In the genomic region with DNA sequence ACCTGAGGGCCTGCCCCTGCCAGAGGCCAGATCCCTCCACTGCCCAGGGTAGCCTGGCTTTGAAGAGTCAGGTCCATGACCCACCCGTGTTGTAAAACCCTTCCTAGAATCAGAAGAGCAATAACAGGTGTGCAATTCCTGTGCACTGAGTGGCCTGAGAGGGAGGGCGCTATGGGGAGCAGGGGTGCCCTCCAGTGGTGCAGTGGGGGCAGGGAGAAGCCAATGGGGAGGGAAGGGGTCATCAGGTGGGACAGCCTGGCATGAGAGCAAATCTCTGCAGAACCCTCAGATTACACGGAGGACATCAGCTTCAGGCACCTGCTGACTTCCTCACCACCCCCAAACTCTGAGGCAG, we compare ENCODE assay signal across 14 cellular contexts.
DNase-seq lines count a peak whose midpoint lies in the region; ATAC-seq and TF ChIP-seq lines count a peak whose summit lies in the region.
"Had no signal": no experiment of that assay in that cellular context is flagged by ENCODE, and none has a peak within 500 bp of the region (broad histone marks: within the 10 kb centered on the region; RNA-seq: fewer than 3 reads in every experiment).

No MANE protein-coding gene starts in this region.

- H3K9me2 ChIP-seq in PC-9 (ENCODE audit: insufficient read depth), result no peaks in the 10 kb centered on the region

- POLR2A ChIA-PET in PC-9 (lab: Charles Lee; ENCODE audit: unreplicated experiment), result no interaction called here
- POLR2A ChIA-PET in naive thymus-derived CD8-positive, alpha-beta T cell (lab: Charles Lee), result interaction anchor here (0.5 kb wide), 1 partner anchor 1199 kb away, joined by 3 read pairs; no protein-coding TSS in a partner anchor

- no peaks in the 10 kb centered on the region for H4K20me1 ChIP-seq in PC-9 (ENCODE audit: insufficient read depth)

- peaks cover 0 to 7% (median 1%) of the 10 kb centered on the region in 4 donors for H3K4me1 Mint-ChIP-seq in naive thymus-derived CD8-positive, alpha-beta T cell

- H3K27me3 Mint-ChIP-seq in naive thymus-derived CD8-positive, alpha-beta T cell, result peaks cover 8 to 25% (median 10%) of the 10 kb centered on the region in 5 donors

- WGBS in heart right ventricle, 2 donors, result 49 to 63% methylated on average over 3 of the region's 3 CpGs

- H2AFZ ChIP-seq in PC-9, result no peak overlapping the region

- intact Hi-C loops in left ventricle myocardium inferior (cut with micrococcal nuclease) (no loop called here), heart right ventricle (cut with DNase I) (no loop called here), PC-9 (cut with micrococcal nuclease; ENCODE audit: unreplicated experiment) (no loop called here)

- no peak overlapping the region for H3K4me3 Mint-ChIP-seq in naive thymus-derived CD8-positive, alpha-beta T cell
- H3K4me3 Mint-ChIP-seq: naive B cell had no signal

- peaks cover 0 to 5% (median 0%) of the 10 kb centered on the region in 3 donors for H3K36me3 Mint-ChIP-seq in naive thymus-derived CD8-positive, alpha-beta T cell
- H3K36me3 Mint-ChIP-seq: naive B cell had no signal

- no peak overlapping the region for H3K4me2 ChIP-seq in PC-9

- DNase-seq in left ventricle myocardium inferior (peak; percentile 4), heart right ventricle (no peak), PC-9 (no peak), foreskin keratinocyte (no peak), NCI-H128 (lab: John Stamatoyannopoulos, UW; ENCODE audit: unreplicated experiment) (no peak), COLO829 (ENCODE audit: low spot score) (no peak)
- DNase-seq in naive thymus-derived CD8-positive, alpha-beta T cell, result no peak
- DNase-seq: effector CD4-positive, alpha-beta T cell; naive B cell; NCI-H1092; NCI-H446 treated with DMSO at 0.1 percent for 48 hours; retina; stimulated activated CD4-positive, alpha-beta T cell treated with anti-CD3 and anti-CD28 coated beads, Interleukin-4, amount 100 ng/mL, for 1 hour had no signal

- CTCF ChIA-PET in PC-9 (lab: Charles Lee), result interaction anchor here (0.6 kb wide), 1 partner anchor 53 kb away, joined by 4 read pairs; no protein-coding TSS in a partner anchor

- no peaks in the 10 kb centered on the region for H3K79me2 ChIP-seq in PC-9 (ENCODE audit: low read depth)

- H3K27ac Mint-ChIP-seq in naive thymus-derived CD8-positive, alpha-beta T cell, result no peak overlapping the region
- H3K27ac Mint-ChIP-seq: naive B cell had no signal

- H3F3A ChIP-seq in PC-9 (ENCODE audit: insufficient read depth, low read depth), result peaks cover 7% of the 10 kb centered on the region; the same call in 1 of the 2 replicates

- H3K27me3 ChIP-seq in left ventricle myocardium inferior (ENCODE audit: low read depth), result peaks cover 45% of the 10 kb centered on the region
- peaks cover 0 to 25% (median 7%) of the 10 kb centered on the region in 7 donors for H3K27me3 ChIP-seq in heart right ventricle
- no peaks in the 10 kb centered on the region for H3K27me3 ChIP-seq in PC-9 (ENCODE audit: insufficient read depth, low read depth)
- H3K27me3 ChIP-seq in foreskin keratinocyte, result no peaks in the 10 kb centered on the region

- H3K4me3 ChIP-seq in left ventricle myocardium inferior (no peak overlapping the region), heart right ventricle (no peak overlapping the region), PC-9 (no peak overlapping the region)

- H3K4me1 ChIP-seq in left ventricle myocardium inferior (no peaks in the 10 kb centered on the region), heart right ventricle (peaks cover 0 to 10% (median 0%) of the 10 kb centered on the region in 9 donors), PC-9 (replicated peaks; ENCODE audit: insufficient read depth) (peaks cover 13% of the 10 kb centered on the region), foreskin keratinocyte (peaks cover under 1% of the 10 kb centered on the region)

- TF ChIP-seq CTCF in left ventricle myocardium inferior (IDR thresholded peaks at IDR 0.05; ENCODE audit: borderline replicate concordance) (peak; percentile 25), heart right ventricle (IDR thresholded peaks at IDR 0.05) (peak in 3 of 9 donors; percentile 18 to 33 (median 22)), PC-9 (conservative IDR thresholded peaks at IDR 0.05) (peak; percentile 41; the same call in 1 of the 2 replicates), foreskin keratinocyte (conservative IDR thresholded peaks at IDR 0.05) (peak; percentile 55)

- H3K9me3 ChIP-seq in left ventricle myocardium inferior (replicated peaks) (peaks cover 10% of the 10 kb centered on the region), heart right ventricle (peaks cover 0 to 12% (median 0%) of the 10 kb centered on the region in 11 donors), PC-9 (ENCODE audit: insufficient read depth, low read depth) (no peaks in the 10 kb centered on the region)

- H3K27ac ChIP-seq in left ventricle myocardium inferior (replicated peaks), result no peak overlapping the region
- no peak overlapping the region for H3K27ac ChIP-seq in heart right ventricle
- H3K27ac ChIP-seq in PC-9, result no peak overlapping the region
- no peak overlapping the region for H3K27ac ChIP-seq in foreskin keratinocyte

- no peaks in the 10 kb centered on the region for H3K36me3 ChIP-seq in left ventricle myocardium inferior
- no peaks in the 10 kb centered on the region for H3K36me3 ChIP-seq in heart right ventricle
- no peaks in the 10 kb centered on the region for H3K36me3 ChIP-seq in PC-9 (ENCODE audit: low read depth)

- peaks cover 0 to 25% (median 9%) of the 10 kb centered on the region in 9 donors for H3K9me3 Mint-ChIP-seq in naive thymus-derived CD8-positive, alpha-beta T cell

- no peak for ATAC-seq in heart right ventricle
- no peak for ATAC-seq in foreskin keratinocyte
- ATAC-seq in naive thymus-derived CD8-positive, alpha-beta T cell, result no peak
- no peak for ATAC-seq in GM19452 (IDR thresholded peaks at IDR 0.05; ENCODE audit: unreplicated experiment)

- no TSS peak for BruUV-seq in PC-9 (replicated peaks; lab: Mats Ljungman, UMichigan)
